ENCODE assay signal across 30 cellular contexts in genomic region chr12:11872055-11872454, GRCh38.
"Had no signal": no experiment of that assay in that cellular context is flagged by ENCODE, and none has a peak within 500 bp of the region (broad histone marks: within the 10 kb centered on the region; RNA-seq: fewer than 3 reads in every experiment).

No MANE protein-coding gene starts in this region.

- H3K4me3 ChIP-seq: colonic mucosa, dorsolateral prefrontal cortex, gastrocnemius medialis, lower lobe of right lung, psoas muscle, smooth muscle cell, stomach, tibial artery had no signal

- DNase-seq: activated CD4-positive, alpha-beta T cell treated with anti-CD3 and anti-CD28 coated beads for 36 hours; activated CD4-positive, alpha-beta T cell treated with anti-CD3 and anti-CD28 coated beads, Interleukin-2, amount 50 U/mL, for 48 hours; activated CD4-positive, CD25-positive, alpha-beta regulatory T cell; activated CD8-positive, alpha-beta memory T cell treated with anti-CD3 and anti-CD28 coated beads, Interleukin-2, amount 50 U/mL, for 48 hours; activated naive CD4-positive, alpha-beta T cell; activated T-cell treated with anti-CD3 and anti-CD28 coated beads, Interleukin-2, amount 50 U/mL, for 4 hours; anterior cingulate cortex; cerebellar nuclear complex; colonic mucosa; dorsolateral prefrontal cortex; effector memory CD4-positive, alpha-beta T cell; erythroblast; gastrocnemius medialis; glutamatergic neuron; left colon; lower lobe of right lung; mesenchymal stem cell; naive thymus-derived CD8-positive, alpha-beta T cell; occipital lobe; psoas muscle; stimulated activated CD4-positive, alpha-beta T cell treated with anti-CD3 and anti-CD28 coated beads, Interleukin-1b, Interleukin-23, amount 100 ng/mL, for 48 hours; stimulated activated CD4-positive, alpha-beta T cell treated with anti-CD3 and anti-CD28 coated beads, Interleukin-4, amount 100 ng/mL, for 4 hours; stimulated activated CD8-positive, alpha-beta memory T cell treated with anti-CD3 and anti-CD28 coated beads, Interleukin-4, amount 100 ng/mL, for 48 hours; stomach; T-cell; tibial artery had no signal

- H3K27me3 ChIP-seq: colonic mucosa, dorsolateral prefrontal cortex, gastrocnemius medialis, stomach, tibial artery had no signal

- H3K4me2 ChIP-seq: smooth muscle cell had no signal

- H3K9me3 ChIP-seq: colonic mucosa, gastrocnemius medialis, lower lobe of right lung, psoas muscle, stomach, tibial artery had no signal

- H3K4me1 ChIP-seq: colonic mucosa had no signal

- H3K9ac ChIP-seq: parathyroid adenoma had no signal

- ATAC-seq: activated CD4-positive, alpha-beta T cell treated with anti-CD3 and anti-CD28 coated beads for 36 hours; activated naive CD4-positive, alpha-beta T cell treated with anti-CD3 and anti-CD28 coated beads, Interleukin-2, amount 50 U/mL, for 72 hours; activated T-cell treated with anti-CD3 and anti-CD28 coated beads, Interleukin-2, amount 50 U/mL, for 4 hours; gastrocnemius medialis; left colon; lower lobe of right lung; naive thymus-derived CD8-positive, alpha-beta T cell; psoas muscle; stimulated activated memory B cell treated with anti-CD40 and anti-IgM and Interleukin-4, amounts not matched to agents 10 μg/mL and 1 μg/mL and 100 μg/mL, for 72 hours; T-cell had no signal

- H3K27ac ChIP-seq: colonic mucosa, dorsolateral prefrontal cortex, gastrocnemius medialis, lower lobe of right lung, parathyroid adenoma, psoas muscle, stomach had no signal

- H2AFZ ChIP-seq: parathyroid adenoma had no signal
